Comparison of ENCODE assay signal across 10 cellular contexts in the genomic region with DNA sequence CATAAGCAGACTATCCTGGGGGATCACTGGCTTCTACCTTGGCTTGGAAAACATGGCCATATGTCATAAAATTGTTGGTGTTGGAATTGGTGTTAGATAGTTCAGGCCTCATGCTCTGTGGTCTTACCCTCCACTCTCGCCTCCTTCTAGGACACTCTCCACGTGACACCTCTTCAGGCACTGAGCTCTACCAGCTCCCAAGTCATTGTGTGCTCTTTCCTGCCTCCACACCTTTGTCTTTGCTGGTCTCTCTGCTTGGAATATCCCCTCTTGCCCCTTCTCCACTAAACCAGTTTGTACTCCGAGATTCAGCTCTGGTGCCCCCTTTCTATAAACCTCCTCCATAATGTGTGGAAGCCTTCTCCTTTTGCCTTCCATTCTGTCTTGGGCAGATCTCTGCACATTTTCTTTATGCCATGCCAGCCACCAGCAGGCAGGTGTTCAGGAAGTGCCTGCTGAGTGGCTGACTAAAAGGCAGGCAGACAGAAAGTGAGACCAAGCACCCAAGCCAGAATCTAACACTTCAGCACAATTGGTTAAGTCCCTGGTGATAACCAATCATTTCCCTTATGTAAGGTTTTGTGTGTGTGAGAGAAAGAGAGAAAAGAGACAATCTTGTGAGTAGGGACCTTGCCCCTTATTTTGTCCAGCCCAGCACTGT. TPM values are rescaled to one million over a fixed set of nuclear protein-coding genes. Genes with fewer than 3 reads are reported as not detected.
DNase-seq lines count a peak whose midpoint lies in the region; ATAC-seq, FAIRE-seq and TF ChIP-seq lines count a peak whose summit lies in the region.
"Had no signal": no experiment of that assay in that cellular context is flagged by ENCODE, and none has a peak within 500 bp of the region (broad histone marks: within the 10 kb centered on the region; RNA-seq: fewer than 3 reads in every experiment).

No MANE protein-coding gene starts in this region.

- peaks cover 4% of the 10 kb centered on the region in 2 experiments; a peak in 3 of 5 replicates for H3K4me1 ChIP-seq in K562 (replicated peaks in 1 of 2; ENCODE audit: control insufficient read depth in 2 of 2, insufficient read depth in 2 of 2, low read length in 2 of 2)
- H3K4me1 ChIP-seq: left lung had no signal

- no peak overlapping the region for H3K9ac ChIP-seq in K562 (ENCODE audit: insufficient read depth in 1 of 2, low read depth in 2 of 2, low read length in 2 of 2)

- intact Hi-C loops in K562 (cut with micrococcal nuclease) (loop anchor here (10.0 kb wide), 1 partner anchor 310 kb away; a partner anchor contains a TSS), left colon (cut with DNase I, micrococcal nuclease) (no loop called here)

- no peak for TF ChIP-seq EP300 in K562 (IDR thresholded peaks at IDR 0.05; ENCODE audit: low read length)

- no peaks in the 10 kb centered on the region for H3K27me3 ChIP-seq in K562 (ENCODE audit: control insufficient read depth in 2 of 2, insufficient read depth in 2 of 2, low read length in 2 of 2)
- H3K27me3 ChIP-seq: left lung had no signal

- no TSS peak for BruUV-seq in K562 (replicated peaks; lab: Mats Ljungman, UMichigan)

- no peak overlapping the region for H3K4me2 ChIP-seq in K562 (ENCODE audit: insufficient read depth, low read length)

- no peaks in the 10 kb centered on the region for H3K36me3 ChIP-seq in K562 (ENCODE audit: control insufficient read depth, insufficient read depth, low read length)
- H3K36me3 ChIP-seq: left lung had no signal

- CTCF ChIA-PET in K562 (lab: Yijun Ruan, JAX; ENCODE audit: low intra/inter-chr PET ratio) = no interaction called here

- no peak overlapping the region for H3K27ac ChIP-seq in K562 (ENCODE audit: extremely low read depth, low read depth, low read length)
- H3K27ac ChIP-seq: left lung had no signal

- no peak for TF ChIP-seq POLR2A in K562 (conservative IDR thresholded peaks at IDR 0.05)
- no peak for TF ChIP-seq POLR2A in erythroblast (IDR thresholded peaks at IDR 0.05; ENCODE audit: low read length)

- H3K9me1 ChIP-seq in K562 (ENCODE audit: control insufficient read depth, insufficient read depth, low read length) = no peaks in the 10 kb centered on the region

- no peak for TF ChIP-seq RAD21 in K562 (CRISPR knock-in tag; conservative IDR thresholded peaks at IDR 0.05 in 1 of 2, IDR thresholded peaks at IDR 0.05 in 1 of 2)

- POLR2A ChIA-PET in K562 (lab: Yijun Ruan, JAX) = interaction anchor here (0.5 to 1.6 kb wide), 4 partner anchors 12 to 831 kb away, joined by 3 read pairs; no protein-coding TSS in a partner anchor

- no peak overlapping the region for H3K4me3 ChIP-seq in K562
- H3K4me3 ChIP-seq: left lung had no signal

- H3K9me3 ChIP-seq in K562 (replicated peaks; ENCODE audit: control insufficient read depth, insufficient read depth, low read depth, low read length) = no peaks in the 10 kb centered on the region
- H3K9me3 ChIP-seq: left lung had no signal

- in situ Hi-C loops in GM13977 (cut with MboI; ENCODE audit: low pct_unique_long_range_greater_than_20kb, low sequenced_read_pairs, unreplicated experiment) = no loop called here
- in situ Hi-C loops in K562 (cut with MboI) = loop anchor here (25.0 kb wide), 1 partner anchor 558 kb away; no protein-coding TSS in a partner anchor

- DNase-seq in GM13977 (ENCODE audit: low spot score) (peak; percentile 57), K562 (ENCODE audit: extremely low read depth in 1 of 4, low spot score in 3 of 4) (no peak), left colon (no peak), erythroblast (lab: John Stamatoyannopoulos, UW) (no peak), H4 (ENCODE audit: low spot score) (no peak)
- DNase-seq: left lung, NCI-H1048 had no signal

- WGBS in K562 (ENCODE audit: insufficient coverage, low coverage, missing lambda C conversion rate) = 36% methylated on average over 3 of the region's 3 CpGs

- no peak for FAIRE-seq in K562 (lab: Jason Lieb, UNC)

- TF ChIP-seq CTCF in GM13977 (IDR thresholded peaks at IDR 0.05; ENCODE audit: extremely low read depth, insufficient read depth, missing control alignments) (no peak), K562 (IDR thresholded peaks at IDR 0.05 in 2 of 3, conservative IDR thresholded peaks at IDR 0.05 in 1 of 3; ENCODE audit: insufficient read depth in 2 of 3, low read depth in 1 of 3, low read length in 3 of 3) (no peak)

- H4K20me1 ChIP-seq in K562 (replicated peaks; ENCODE audit: control insufficient read depth, insufficient read depth, low read length) = no peaks in the 10 kb centered on the region

- no peaks in the 10 kb centered on the region for H3K79me2 ChIP-seq in K562 (ENCODE audit: control insufficient read depth, insufficient read depth, low read length)

- ATAC-seq in GM19397 (IDR thresholded peaks at IDR 0.05; ENCODE audit: unreplicated experiment) (peak; percentile 66), HG03442 (IDR thresholded peaks at IDR 0.05; ENCODE audit: unreplicated experiment) (peak; percentile 45), K562 (no peak), SK-N-SH treated with all-trans-retinoic acid at 6 μM for 48 hours (no peak), left colon (no peak)
- ATAC-seq: left lung had no signal

- H2AFZ ChIP-seq in K562 (ENCODE audit: low read depth, low read length) = 0 out of 2 replicates have a peak overlapping the region, but pooled peaks have one; percentile 1

TF ChIP-seq in K562, 482 proteins besides CTCF, POLR2A, EP300 and RAD21 (continues in another document):
- no peak for TF ChIP-seq RFX5 (IDR thresholded peaks at IDR 0.05; ENCODE audit: low read depth, low read length)
- TF ChIP-seq, protein P1, sequence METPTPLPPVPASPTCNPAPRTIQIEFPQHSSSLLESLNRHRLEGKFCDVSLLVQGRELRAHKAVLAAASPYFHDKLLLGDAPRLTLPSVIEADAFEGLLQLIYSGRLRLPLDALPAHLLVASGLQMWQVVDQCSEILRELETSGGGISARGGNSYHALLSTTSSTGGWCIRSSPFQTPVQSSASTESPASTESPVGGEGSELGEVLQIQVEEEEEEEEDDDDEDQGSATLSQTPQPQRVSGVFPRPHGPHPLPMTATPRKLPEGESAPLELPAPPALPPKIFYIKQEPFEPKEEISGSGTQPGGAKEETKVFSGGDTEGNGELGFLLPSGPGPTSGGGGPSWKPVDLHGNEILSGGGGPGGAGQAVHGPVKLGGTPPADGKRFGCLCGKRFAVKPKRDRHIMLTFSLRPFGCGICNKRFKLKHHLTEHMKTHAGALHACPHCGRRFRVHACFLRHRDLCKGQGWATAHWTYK (CRISPR knock-in tag; IDR thresholded peaks at IDR 0.05) = no peak

RNA-seq across cellular contexts. Expression of a gene that starts 37.7 kb away (rescaled TPM):
- total RNA-seq in K562 (2011; cell fraction: chromatin; rRNA removed; ENCODE audit: low replicate concordance) = 44.4 and 117 TPM in 2 replicates
- 28.4 and 35.0 TPM in 2 replicates for total RNA-seq in K562 (2011; cell fraction: nucleolus; rRNA removed)
- 50.3 and 80.8 TPM in 2 replicates for total RNA-seq in K562 (2011; cell fraction: nucleoplasm; rRNA removed)
- total RNA-seq in K562 (2014; rRNA removed) (51.9 and 55.6 TPM in 2 replicates), K562 (2014; rRNA removed; fragmentation: Illumina TruSeq; extraction: Trizol) (60.7 and 64.7 TPM in 2 replicates), K562 (2015; rRNA removed; fragmentation: Illumina TruSeq; extraction: Trizol) (39.4 and 40.0 TPM in 2 replicates), K562 (2021) (59.8 and 65.4 TPM in 2 replicates), left colon (100 to 1,000 TPM in 1 of 2 donors, 10 to 100 TPM in 1; 97.3 to 107 TPM)
- polyA plus RNA-seq in K562 (2011; rRNA removed) (55.3 and 79.1 TPM in 2 replicates), K562 (2014; fragmentation: Illumina TruSeq; extraction: Trizol) (53.0 and 63.1 TPM in 2 replicates), K562 (2014; fragmentation: Nextera tagmentation; extraction: Ambion mirVana) (100 to 1,000 TPM; 217 to 221 TPM), K562 (2014; rRNA removed) (64.9 and 66.9 TPM in 2 replicates)
- polyA plus RNA-seq in K562 (2011; cell fraction: cytosol; rRNA removed) = 11.9 and 20.4 TPM in 2 replicates
- 10.9 and 15.1 TPM in 2 replicates for polyA plus RNA-seq in K562 (2011; cell fraction: nucleus; rRNA removed)
- 35.8 and 41.4 TPM in 2 replicates for polyA plus RNA-seq in K562 (2012)
- 128 and 139 TPM in 2 replicates for polyA minus RNA-seq in K562 (2011; rRNA and poly(A)+ RNA removed)
- 24.2 and 30.4 TPM in 2 replicates for polyA minus RNA-seq in K562 (2011; cell fraction: cytosol; rRNA and poly(A)+ RNA removed)
- polyA minus RNA-seq in K562 (2011; cell fraction: nucleus; rRNA and poly(A)+ RNA removed) = 10.5 and 15.2 TPM in 2 replicates
- total RNA-seq in H4 (2014; rRNA removed; shearing (Covaris generic)) = 62.9 and 101 TPM in 2 replicates

RNA-seq across cellular contexts. Expression of a gene that starts 53.7 kb away (rescaled TPM):
- total RNA-seq in K562 (2011; cell fraction: chromatin; rRNA removed; ENCODE audit: low replicate concordance) = 56.0 and 96.1 TPM in 2 replicates
- 27.0 and 27.3 TPM in 2 replicates for total RNA-seq in K562 (2011; cell fraction: nucleolus; rRNA removed)
- 45.6 and 51.4 TPM in 2 replicates for total RNA-seq in K562 (2011; cell fraction: nucleoplasm; rRNA removed)
- total RNA-seq in K562 (2014; rRNA removed) (7.9 and 8.0 TPM in 2 replicates), K562 (2014; rRNA removed; fragmentation: Illumina TruSeq; extraction: Trizol) (20.5 and 23.7 TPM in 2 replicates), K562 (2015; rRNA removed; fragmentation: Illumina TruSeq; extraction: Trizol) (17.5 and 19.5 TPM in 2 replicates), K562 (2021) (23.8 and 24.5 TPM in 2 replicates), left colon (10 to 100 TPM; 28.8 to 34.8 TPM)
- polyA plus RNA-seq in K562 (2011; rRNA removed) (36.5 and 41.2 TPM in 2 replicates), K562 (2014; fragmentation: Illumina TruSeq; extraction: Trizol) (22.5 and 26.4 TPM in 2 replicates), K562 (2014; fragmentation: Nextera tagmentation; extraction: Ambion mirVana) (10 to 100 TPM in 1 of 2 experiments, 1 to 10 TPM in 1; 7.9 to 11.1 TPM), K562 (2014; rRNA removed) (10.9 and 15.3 TPM in 2 replicates)
- 25.2 and 35.9 TPM in 2 replicates for polyA plus RNA-seq in K562 (2011; cell fraction: cytosol; rRNA removed)
- 23.4 and 28.7 TPM in 2 replicates for polyA plus RNA-seq in K562 (2011; cell fraction: nucleus; rRNA removed)
- 12.1 and 15.6 TPM in 2 replicates for polyA plus RNA-seq in K562 (2012)
- 65.8 and 74.0 TPM in 2 replicates for polyA minus RNA-seq in K562 (2011; rRNA and poly(A)+ RNA removed)
- polyA minus RNA-seq in K562 (2011; cell fraction: cytosol; rRNA and poly(A)+ RNA removed) = 23.2 and 24.9 TPM in 2 replicates
- 15.1 and 31.1 TPM in 2 replicates for polyA minus RNA-seq in K562 (2011; cell fraction: nucleus; rRNA and poly(A)+ RNA removed)
- total RNA-seq in H4 (2014; rRNA removed; shearing (Covaris generic)) = 16.4 and 23.3 TPM in 2 replicates

Comparison
In these comparisons a context has a peak if more than half of its experiments do, and no peak if none do; other contexts are left out.
1. ATAC-seq: peak in GM19397 (single experiment) and HG03442 (single experiment); none in K562 (single experiment), SK-N-SH treated with all-trans-retinoic acid at 6 μM for 48 hours (single experiment) and left colon (single experiment).